ENCODE assay signal across 11 cellular contexts in the genomic region with DNA sequence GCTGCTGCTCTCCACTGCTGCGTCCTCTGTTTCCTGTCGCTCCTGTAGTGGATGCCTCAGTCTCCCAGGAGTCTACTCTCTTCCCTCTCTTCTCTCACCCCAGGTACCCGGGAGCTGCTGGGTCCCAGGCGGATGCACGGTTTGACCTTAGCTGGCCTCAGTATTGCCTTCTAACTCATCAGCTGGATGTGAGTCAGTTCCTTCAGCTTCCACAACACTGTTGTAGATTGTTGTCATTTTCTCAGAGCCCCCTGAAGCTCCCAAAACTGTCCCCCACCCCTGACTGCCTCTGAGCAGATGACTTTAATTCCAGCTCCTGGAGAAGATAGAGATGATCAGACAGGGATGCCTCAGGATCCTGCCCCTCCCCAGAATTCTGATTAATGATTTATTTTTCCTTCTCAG. TPM values are rescaled to one million over a fixed set of nuclear protein-coding genes. Genes with fewer than 3 reads are reported as not detected.
DNase-seq lines count a peak whose midpoint lies in the region; ATAC-seq and TF ChIP-seq lines count a peak whose summit lies in the region.
"Had no signal": no experiment of that assay in that cellular context is flagged by ENCODE, and none has a peak within 500 bp of the region (broad histone marks: within the 10 kb centered on the region; RNA-seq: fewer than 3 reads in every experiment).

No MANE protein-coding gene starts in this region.

- 67 to 81% methylated on average over 5 of the region's 5 CpGs for WGBS in upper lobe of left lung, 2 donors

- peak overlapping the region; percentile 18; the same call in 1 of the 2 replicates for H3K27ac ChIP-seq in VCaP
- no peak overlapping the region for H3K27ac ChIP-seq in foreskin keratinocyte
- H3K27ac ChIP-seq in upper lobe of left lung, result no peak overlapping the region

- H3K4me1 ChIP-seq in foreskin keratinocyte (no peaks in the 10 kb centered on the region), upper lobe of left lung (no peaks in the 10 kb centered on the region)

- H3K4me3 ChIP-seq in AG10803 (ENCODE audit: low read length) (no peak overlapping the region), HFF-Myc (replicated peaks; ENCODE audit: low read depth, low read length) (0 out of 2 replicates have a peak overlapping the region, but pooled peaks have one; percentile 2), upper lobe of left lung (no peak overlapping the region)
- H3K4me3 ChIP-seq: heart left ventricle had no signal

- no peaks in the 10 kb centered on the region for H3K9me3 ChIP-seq in upper lobe of left lung

- TF ChIP-seq CTCF in AG10803 (conservative IDR thresholded peaks at IDR 0.05; ENCODE audit: low read length) (no peak), HFF-Myc (IDR thresholded peaks at IDR 0.05; ENCODE audit: low read depth, low read length, missing control alignments) (no peak), VCaP (conservative IDR thresholded peaks at IDR 0.05) (no peak), foreskin keratinocyte (conservative IDR thresholded peaks at IDR 0.05) (no peak), upper lobe of left lung (IDR thresholded peaks at IDR 0.05) (no peak)

- peak; percentile 24 for ATAC-seq in foreskin keratinocyte
- ATAC-seq in upper lobe of left lung (ENCODE audit: low FRiP score in 2 of 2), result no peak
- ATAC-seq in HG02610 (IDR thresholded peaks at IDR 0.05; ENCODE audit: unreplicated experiment), result no peak
- ATAC-seq in GM21528 (IDR thresholded peaks at IDR 0.05; ENCODE audit: low FRiP score, unreplicated experiment), result no peak

- DNase-seq in AG10803 (ENCODE audit: low read depth) (peak; percentile 68), HFF-Myc (ENCODE audit: extremely low read depth, low read depth) (no peak), foreskin keratinocyte (no peak), upper lobe of left lung (no peak), NCI-H526 (lab: John Stamatoyannopoulos, UW) (no peak)
- DNase-seq: amygdala, heart left ventricle, NCI-H2171 treated with DMSO at 0.1 percent for 48 hours had no signal

- H3K27me3 ChIP-seq in foreskin keratinocyte, result peaks cover 37% of the 10 kb centered on the region
- H3K27me3 ChIP-seq in upper lobe of left lung, result peaks cover 0 to under 1% (median 0%) of the 10 kb centered on the region in 4 donors

- no peak for TF ChIP-seq POLR2A in upper lobe of left lung (IDR thresholded peaks at IDR 0.05)

- TF ChIP-seq EP300 in upper lobe of left lung (IDR thresholded peaks at IDR 0.05), result no peak

- no peaks in the 10 kb centered on the region for H3K36me3 ChIP-seq in upper lobe of left lung
- H3K36me3 ChIP-seq: heart left ventricle had no signal

RNA-seq across cellular contexts. Expression of gene CNIH3, which starts 7.2 kb away (rescaled TPM):
- total RNA-seq in foreskin keratinocyte, result 0.65 and 0.78 TPM in 2 replicates
- polyA plus RNA-seq in foreskin keratinocyte, result 0.49 and 1.2 TPM in 2 replicates
- 1 to 10 TPM in 5 of 6 donors, under 1 TPM in 1; 0.39 to 4.2 (median 2.1) TPM for total RNA-seq in upper lobe of left lung
